14 cellular contexts compared by ENCODE assay signal in the genomic region with DNA sequence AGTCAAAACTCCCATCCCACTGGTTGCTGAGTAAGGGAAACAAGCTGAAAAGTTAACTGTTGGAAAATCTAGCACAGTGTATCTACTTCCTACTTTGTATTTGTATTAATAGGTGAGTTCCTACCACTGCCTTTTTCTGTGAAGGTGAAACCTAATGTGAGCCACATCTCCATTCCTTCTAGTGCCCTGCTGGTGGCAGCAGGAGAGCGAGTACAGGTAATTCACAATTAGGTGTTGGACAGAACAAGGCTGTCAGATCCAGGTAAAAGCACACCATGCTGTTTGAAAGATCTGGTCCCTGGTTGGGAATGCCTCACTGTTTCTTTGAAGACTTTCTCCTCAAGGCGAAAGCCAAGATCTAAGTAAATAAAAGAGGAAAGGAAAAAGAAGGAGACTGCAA.
DNase-seq lines count a peak whose midpoint lies in the region; ATAC-seq and TF ChIP-seq lines count a peak whose summit lies in the region.
"Had no signal": no experiment of that assay in that cellular context is flagged by ENCODE, and none has a peak within 500 bp of the region (broad histone marks: within the 10 kb centered on the region; RNA-seq: fewer than 3 reads in every experiment).

No MANE protein-coding gene starts in this region.

- 0 out of 2 replicates have a peak, but pooled peaks have one; percentile 19 for TF ChIP-seq RAD21 in Ishikawa (IDR thresholded peaks at IDR 0.05; ENCODE audit: low read depth)

- peak; percentile 76 for TF ChIP-seq CTCF in VCaP (conservative IDR thresholded peaks at IDR 0.05)

- H3K27ac ChIP-seq in VCaP: no peak overlapping the region

- TF ChIP-seq EP300 in Ishikawa (IDR thresholded peaks at IDR 0.05; ENCODE audit: borderline replicate concordance): no peak

- no peak for ATAC-seq in HG03097 (IDR thresholded peaks at IDR 0.05; ENCODE audit: low FRiP score, unreplicated experiment)
- ATAC-seq in HG02678 (IDR thresholded peaks at IDR 0.05; ENCODE audit: unreplicated experiment): no peak
- ATAC-seq: activated CD4-positive, alpha-beta T cell treated with anti-CD3 and anti-CD28 coated beads for 36 hours; SK-N-SH treated with all-trans-retinoic acid at 6 μM for 48 hours had no signal

- DNase-seq in DMS53 (lab: John Stamatoyannopoulos, UW) (peak; percentile 87), left kidney (ENCODE audit: low read depth, low spot score) (peak; percentile 9), NOMO-1 (lab: John Stamatoyannopoulos, UW; ENCODE audit: unreplicated experiment in 2 of 2) (no peak)
- DNase-seq in activated naive CD4-positive, alpha-beta T cell (lab: John Stamatoyannopoulos, UW): no peak
- DNase-seq: activated CD4-positive, alpha-beta T cell treated with anti-CD3 and anti-CD28 coated beads for 36 hours; AML-193; GF-D8; Karpas-422; naive B cell had no signal

TF ChIP-seq in Ishikawa, 13 proteins besides CTCF, POLR2A, EP300 and RAD21:
- TF ChIP-seq NFIC (IDR thresholded peaks at IDR 0.05) (no peak), YY1 (IDR thresholded peaks at IDR 0.05; ENCODE audit: low read depth) (no peak), EGR1 (IDR thresholded peaks at IDR 0.05) (no peak)
- TF ChIP-seq, protein P1, sequence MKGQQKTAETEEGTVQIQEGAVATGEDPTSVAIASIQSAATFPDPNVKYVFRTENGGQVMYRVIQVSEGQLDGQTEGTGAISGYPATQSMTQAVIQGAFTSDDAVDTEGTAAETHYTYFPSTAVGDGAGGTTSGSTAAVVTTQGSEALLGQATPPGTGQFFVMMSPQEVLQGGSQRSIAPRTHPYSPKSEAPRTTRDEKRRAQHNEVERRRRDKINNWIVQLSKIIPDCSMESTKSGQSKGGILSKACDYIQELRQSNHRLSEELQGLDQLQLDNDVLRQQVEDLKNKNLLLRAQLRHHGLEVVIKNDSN (IDR thresholded peaks at IDR 0.05): no peak

Comparison
In these comparisons a context has a peak if more than half of its experiments do, and no peak if none do; other contexts are left out.
1. DNase-seq: peak in DMS53 (single experiment) and left kidney (single experiment); none in activated naive CD4-positive, alpha-beta T cell (0 of 4) and NOMO-1 (0 of 2).